ENCODE assay signal across 16 cellular contexts in the genomic region with DNA sequence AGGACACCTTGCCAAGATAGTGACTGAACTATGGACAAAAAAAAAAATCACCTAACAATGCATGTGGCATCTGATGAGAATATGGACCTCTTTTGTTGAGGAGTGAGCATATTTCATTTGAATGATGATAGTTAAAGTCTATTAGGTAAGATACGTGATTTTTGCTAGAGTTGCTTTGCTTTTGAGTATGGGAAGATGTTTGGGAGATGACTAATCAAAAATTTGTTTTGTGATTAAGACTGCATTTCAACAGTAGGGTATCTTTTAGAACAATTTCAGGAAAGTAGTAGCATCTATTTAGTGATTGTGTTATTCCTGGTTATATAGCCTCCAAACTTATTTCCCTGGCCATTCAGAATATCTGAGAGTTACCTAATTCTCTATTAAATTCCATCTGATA.
A peak's percentile ranks its signal among the peaks of the same experiment; 100 is the strongest.
DNase-seq lines count a peak whose midpoint lies in the region; ATAC-seq and TF ChIP-seq lines count a peak whose summit lies in the region.
"Had no signal": no experiment of that assay in that cellular context is flagged by ENCODE, and none has a peak within 500 bp of the region (broad histone marks: within the 10 kb centered on the region; RNA-seq: fewer than 3 reads in every experiment).

No MANE protein-coding gene starts in this region.

- no peak for ATAC-seq in WTC11

- peak; percentile 10 for DNase-seq in AG08395 (ENCODE audit: low spot score)
- DNase-seq in HCEC 1CT: peak; percentile 65
- peak; percentile 10 for DNase-seq in RPMI7951 (ENCODE audit: low read depth)
- peak; percentile 38 for DNase-seq in fibroblast of mammary gland (ENCODE audit: low read depth)
- no peak for DNase-seq in MG63
- DNase-seq in NCI-H1436 treated with DMSO at 0.1 percent for 48 hours (lab: John Stamatoyannopoulos, UW): no peak
- DNase-seq in AML-193 (lab: John Stamatoyannopoulos, UW): no peak
- no peak for DNase-seq in WTC11 (ENCODE audit: low spot score)
- DNase-seq: Calu3; CD4-positive, alpha-beta T cell; DND-41; NCI-H1092; NCI-H1694 treated with DMSO at 0.1 percent for 48 hours; Right ventricle myocardium superior had no signal

- CTCF ChIA-PET in WTC11 (lab: Charles Lee): no interaction called here

- H3K9me3 ChIP-seq in MG63: no peaks in the 10 kb centered on the region; the same call in none of the 2 replicates

- H3K27ac Mint-ChIP-seq in WTC11: no peak overlapping the region
- H3K27ac Mint-ChIP-seq: B cell; CD4-positive, alpha-beta T cell; IgD-negative memory B cell had no signal

- POLR2A ChIA-PET in WTC11 (lab: Charles Lee): no interaction called here

- H3K36me3 Mint-ChIP-seq in WTC11: peaks cover 3% of the 10 kb centered on the region; the same call in 1 of the 2 replicates
- H3K36me3 Mint-ChIP-seq: IgD-negative memory B cell had no signal

- no peak overlapping the region for H3K4me3 Mint-ChIP-seq in WTC11
- H3K4me3 Mint-ChIP-seq: B cell; CD4-positive, alpha-beta T cell; IgD-negative memory B cell had no signal

- no peaks in the 10 kb centered on the region for H3K27me3 ChIP-seq in MG63

- H3K9me3 Mint-ChIP-seq in WTC11: peaks cover 12% of the 10 kb centered on the region
- H3K9me3 Mint-ChIP-seq: CD4-positive, alpha-beta T cell had no signal

- TF ChIP-seq CTCF in fibroblast of mammary gland (conservative IDR thresholded peaks at IDR 0.05; ENCODE audit: control insufficient read depth, insufficient read depth, low read depth, low read length) (no peak), WTC11 (IDR thresholded peaks at IDR 0.05) (no peak)

- H3K4me3 ChIP-seq in fibroblast of mammary gland (ENCODE audit: control insufficient read depth, low read depth, low read length) (no peak overlapping the region), MG63 (no peak overlapping the region)

- no peaks in the 10 kb centered on the region for H3K36me3 ChIP-seq in MG63

- H3K4me1 Mint-ChIP-seq in WTC11: peaks cover 33% of the 10 kb centered on the region
- H3K4me1 Mint-ChIP-seq: B cell had no signal

- H3K27me3 Mint-ChIP-seq in WTC11 (ENCODE audit: low read depth): no peaks in the 10 kb centered on the region
- H3K27me3 Mint-ChIP-seq: B cell; CD4-positive, alpha-beta T cell; IgD-negative memory B cell had no signal

TF ChIP-seq in WTC11, 78 proteins besides CTCF, POLR2A, EP300 and RAD21:
- TF ChIP-seq, protein P1, sequence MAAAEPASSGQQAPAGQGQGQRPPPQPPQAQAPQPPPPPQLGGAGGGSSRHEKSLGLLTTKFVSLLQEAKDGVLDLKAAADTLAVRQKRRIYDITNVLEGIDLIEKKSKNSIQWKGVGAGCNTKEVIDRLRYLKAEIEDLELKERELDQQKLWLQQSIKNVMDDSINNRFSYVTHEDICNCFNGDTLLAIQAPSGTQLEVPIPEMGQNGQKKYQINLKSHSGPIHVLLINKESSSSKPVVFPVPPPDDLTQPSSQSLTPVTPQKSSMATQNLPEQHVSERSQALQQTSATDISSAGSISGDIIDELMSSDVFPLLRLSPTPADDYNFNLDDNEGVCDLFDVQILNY (CRISPR knock-in tag; IDR thresholded peaks at IDR 0.05): no peak
- TF ChIP-seq, protein P2, sequence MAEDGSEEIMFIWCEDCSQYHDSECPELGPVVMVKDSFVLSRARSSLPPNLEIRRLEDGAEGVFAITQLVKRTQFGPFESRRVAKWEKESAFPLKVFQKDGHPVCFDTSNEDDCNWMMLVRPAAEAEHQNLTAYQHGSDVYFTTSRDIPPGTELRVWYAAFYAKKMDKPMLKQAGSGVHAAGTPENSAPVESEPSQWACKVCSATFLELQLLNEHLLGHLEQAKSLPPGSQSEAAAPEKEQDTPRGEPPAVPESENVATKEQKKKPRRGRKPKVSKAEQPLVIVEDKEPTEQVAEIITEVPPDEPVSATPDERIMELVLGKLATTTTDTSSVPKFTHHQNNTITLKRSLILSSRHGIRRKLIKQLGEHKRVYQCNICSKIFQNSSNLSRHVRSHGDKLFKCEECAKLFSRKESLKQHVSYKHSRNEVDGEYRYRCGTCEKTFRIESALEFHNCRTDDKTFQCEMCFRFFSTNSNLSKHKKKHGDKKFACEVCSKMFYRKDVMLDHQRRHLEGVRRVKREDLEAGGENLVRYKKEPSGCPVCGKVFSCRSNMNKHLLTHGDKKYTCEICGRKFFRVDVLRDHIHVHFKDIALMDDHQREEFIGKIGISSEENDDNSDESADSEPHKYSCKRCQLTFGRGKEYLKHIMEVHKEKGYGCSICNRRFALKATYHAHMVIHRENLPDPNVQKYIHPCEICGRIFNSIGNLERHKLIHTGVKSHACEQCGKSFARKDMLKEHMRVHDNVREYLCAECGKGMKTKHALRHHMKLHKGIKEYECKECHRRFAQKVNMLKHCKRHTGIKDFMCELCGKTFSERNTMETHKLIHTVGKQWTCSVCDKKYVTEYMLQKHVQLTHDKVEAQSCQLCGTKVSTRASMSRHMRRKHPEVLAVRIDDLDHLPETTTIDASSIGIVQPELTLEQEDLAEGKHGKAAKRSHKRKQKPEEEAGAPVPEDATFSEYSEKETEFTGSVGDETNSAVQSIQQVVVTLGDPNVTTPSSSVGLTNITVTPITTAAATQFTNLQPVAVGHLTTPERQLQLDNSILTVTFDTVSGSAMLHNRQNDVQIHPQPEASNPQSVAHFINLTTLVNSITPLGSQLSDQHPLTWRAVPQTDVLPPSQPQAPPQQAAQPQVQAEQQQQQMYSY (CRISPR knock-in tag; IDR thresholded peaks at IDR 0.05): no peak
- TF ChIP-seq MAX (CRISPR knock-in tag; IDR thresholded peaks at IDR 0.05): no peak
- no peak for TF ChIP-seq ZNF317 (CRISPR knock-in tag; IDR thresholded peaks at IDR 0.05; ENCODE audit: borderline replicate concordance, low read depth)
- no peak for TF ChIP-seq RELA (CRISPR knock-in tag; IDR thresholded peaks at IDR 0.05; ENCODE audit: borderline replicate concordance)
- no peak for TF ChIP-seq ATF1 (CRISPR knock-in tag; IDR thresholded peaks at IDR 0.05)
- no peak for TF ChIP-seq ATF2 (CRISPR knock-in tag; IDR thresholded peaks at IDR 0.05; ENCODE audit: borderline replicate concordance, low read depth)
- TF ChIP-seq CREM (CRISPR knock-in tag; IDR thresholded peaks at IDR 0.05): no peak
- no peak for TF ChIP-seq SOX15 (CRISPR knock-in tag; IDR thresholded peaks at IDR 0.05)
- no peak for TF ChIP-seq NFE2L1 (CRISPR knock-in tag; IDR thresholded peaks at IDR 0.05)
TF ChIP-seq in WTC11: peak in this region for 0.

Comparison
In these comparisons a context has a peak if more than half of its experiments do, and no peak if none do; other contexts are left out.
1. DNase-seq: peak in AG08395 (single experiment), HCEC 1CT (single experiment), RPMI7951 (single experiment) and fibroblast of mammary gland (single experiment); none in MG63 (single experiment), NCI-H1436 treated with DMSO at 0.1 percent for 48 hours (single experiment), AML-193 (0 of 2) and WTC11 (single experiment).